Comparison of ENCODE assay signal across 8 cellular contexts in genomic region chr5:783881-784427, GRCh38. TPM values are rescaled to one million over a fixed set of nuclear protein-coding genes. Genes with fewer than 3 reads are reported as not detected.
DNase-seq lines count a peak whose midpoint lies in the region; ATAC-seq and TF ChIP-seq lines count a peak whose summit lies in the region.
"Not testable (repeated sequence)": the region's sequence is repeated elsewhere in the genome, so short reads cannot be mapped to it uniquely, and the experiment has no call there.

No MANE protein-coding gene starts in this region.

- H3K36me3 Mint-ChIP-seq in activated CD8-positive, alpha-beta memory T cell treated with anti-CD3 and anti-CD28 coated beads, Interleukin-2, amount 10 ng/mL, durations not matched to agents 7 days and 5 days = not testable (repeated sequence)

- not testable (repeated sequence) for H3K27me3 Mint-ChIP-seq in activated CD8-positive, alpha-beta memory T cell treated with anti-CD3 and anti-CD28 coated beads, Interleukin-2, amount 10 ng/mL, durations not matched to agents 7 days and 5 days

- not testable (repeated sequence) for H3K9me3 ChIP-seq in DND-41 (ENCODE audit: insufficient read depth, low read length, severe bottlenecking); iPS-18a (ENCODE audit: control insufficient read depth, low read depth, low read length); neuron (ENCODE audit: low read length); thymus (ENCODE audit: control insufficient read depth)

- CTCF ChIA-PET in activated CD8-positive, alpha-beta memory T cell treated with anti-CD3 and anti-CD28 coated beads, Interleukin-2, amount 10 ng/mL, durations not matched to agents 7 days and 5 days (lab: Charles Lee) = not testable (repeated sequence)

- H3K9me3 Mint-ChIP-seq in activated CD8-positive, alpha-beta memory T cell treated with anti-CD3 and anti-CD28 coated beads, Interleukin-2, amount 10 ng/mL, durations not matched to agents 7 days and 5 days (ENCODE audit: low read depth) = not testable (repeated sequence)

- DNase-seq in DND-41; activated CD8-positive, alpha-beta memory T cell treated with anti-CD3 and anti-CD28 coated beads, Interleukin-2, amount 10 ng/mL, durations not matched to agents 7 days and 5 days; coronary artery (ENCODE audit: low spot score): not testable (repeated sequence)
- DNase-seq in NCI-H345 (lab: John Stamatoyannopoulos, UW) = peak; percentile 25

- H4K20me1 ChIP-seq in DND-41 (ENCODE audit: insufficient read depth, low read length) = not testable (repeated sequence)

- not testable (repeated sequence) for H3K9ac ChIP-seq in DND-41 (ENCODE audit: low read depth, low read length); iPS-18a (ENCODE audit: low read length)

- TF ChIP-seq CTCF in DND-41 (IDR thresholded peaks at IDR 0.05; ENCODE audit: borderline replicate concordance, extremely low read depth, low read length, poor library complexity, severe bottlenecking); coronary artery (IDR thresholded peaks at IDR 0.05): not testable (repeated sequence)

- H3K27me3 ChIP-seq in DND-41 (ENCODE audit: insufficient read depth, low read length, poor library complexity) (peaks cover 12% of the 10 kb centered on the region), iPS-18a (ENCODE audit: control insufficient read depth, insufficient read depth, low read length) (peaks cover 16% of the 10 kb centered on the region)
- H3K27me3 ChIP-seq in neuron (ENCODE audit: insufficient read depth, low read length); thymus (ENCODE audit: control insufficient read depth, insufficient read depth): not testable (repeated sequence)

- H3K4me3 Mint-ChIP-seq in activated CD8-positive, alpha-beta memory T cell treated with anti-CD3 and anti-CD28 coated beads, Interleukin-2, amount 10 ng/mL, durations not matched to agents 7 days and 5 days = peak overlapping the region; percentile 18

- H3K79me2 ChIP-seq in DND-41 (ENCODE audit: insufficient read depth, low read length) = not testable (repeated sequence)

- H2AFZ ChIP-seq in DND-41 (ENCODE audit: low read depth, low read length) = not testable (repeated sequence)
- H2AFZ ChIP-seq in neuron (ENCODE audit: low read depth, low read length) = peak overlapping the region; percentile 85

- under 1% methylated on average over 43 of the region's 43 CpGs for WGBS in thymus

- not testable (repeated sequence) for H3K4me1 ChIP-seq in DND-41 (ENCODE audit: insufficient read depth, low read length); iPS-18a (ENCODE audit: control insufficient read depth, low read depth, low read length); neuron (ENCODE audit: insufficient read depth, low read length); thymus (ENCODE audit: control insufficient read depth, insufficient read depth, low read length)

- not testable (repeated sequence) for H3K36me3 ChIP-seq in DND-41 (ENCODE audit: insufficient read depth, low read length); iPS-18a (ENCODE audit: control insufficient read depth, low read depth, low read length); neuron (ENCODE audit: insufficient read depth, low read length); thymus (ENCODE audit: control insufficient read depth, insufficient read depth)

- H3K4me2 ChIP-seq in DND-41 (ENCODE audit: insufficient read depth, low read length) = peak overlapping the region; percentile 69

- H3K4me3 ChIP-seq in DND-41 (ENCODE audit: low read depth in 1 of 2, low read length in 2 of 2) = not testable (repeated sequence)
- peak overlapping the region; percentile 85 for H3K4me3 ChIP-seq in coronary artery
- peak overlapping the region; percentile 37 for H3K4me3 ChIP-seq in iPS-18a (ENCODE audit: low read length)
- peak overlapping the region; percentile 81 for H3K4me3 ChIP-seq in neuron (ENCODE audit: low read length)
- peak overlapping the region; percentile 71 for H3K4me3 ChIP-seq in thymus (ENCODE audit: low read length)

- ATAC-seq in DND-41 (ENCODE audit: insufficient read depth, low read depth); activated CD8-positive, alpha-beta memory T cell treated with anti-CD3 and anti-CD28 coated beads, Interleukin-2, amount 10 ng/mL, durations not matched to agents 7 days and 5 days: not testable (repeated sequence)
- peak; percentile 5 for ATAC-seq in HG02870 (IDR thresholded peaks at IDR 0.05; ENCODE audit: unreplicated experiment)

- not testable (repeated sequence) for H3K4me1 Mint-ChIP-seq in activated CD8-positive, alpha-beta memory T cell treated with anti-CD3 and anti-CD28 coated beads, Interleukin-2, amount 10 ng/mL, durations not matched to agents 7 days and 5 days

- not testable (repeated sequence) for H3K27ac Mint-ChIP-seq in activated CD8-positive, alpha-beta memory T cell treated with anti-CD3 and anti-CD28 coated beads, Interleukin-2, amount 10 ng/mL, durations not matched to agents 7 days and 5 days

- not testable (repeated sequence) for H3K27ac ChIP-seq in DND-41 (ENCODE audit: low read length); iPS-18a (ENCODE audit: low read length); thymus (ENCODE audit: low read depth)
- H3K27ac ChIP-seq in coronary artery = peak overlapping the region in 1 of 2 donors; percentile 49

RNA-seq across cellular contexts. Expression of gene ZDHHC11B, which starts 0.6 kb away (rescaled TPM):
- under 1 TPM in 1 of 2 experiments, not detected in 1; 0.21 TPM for total RNA-seq in activated CD8-positive, alpha-beta memory T cell treated with anti-CD3 and anti-CD28 coated beads, Interleukin-2, amount 10 ng/mL, durations not matched to agents 7 days and 5 days
- 2.2 TPM for polyA plus RNA-seq in thymus
